Comparison of ENCODE assay signal across 8 cellular contexts in the genomic region with DNA sequence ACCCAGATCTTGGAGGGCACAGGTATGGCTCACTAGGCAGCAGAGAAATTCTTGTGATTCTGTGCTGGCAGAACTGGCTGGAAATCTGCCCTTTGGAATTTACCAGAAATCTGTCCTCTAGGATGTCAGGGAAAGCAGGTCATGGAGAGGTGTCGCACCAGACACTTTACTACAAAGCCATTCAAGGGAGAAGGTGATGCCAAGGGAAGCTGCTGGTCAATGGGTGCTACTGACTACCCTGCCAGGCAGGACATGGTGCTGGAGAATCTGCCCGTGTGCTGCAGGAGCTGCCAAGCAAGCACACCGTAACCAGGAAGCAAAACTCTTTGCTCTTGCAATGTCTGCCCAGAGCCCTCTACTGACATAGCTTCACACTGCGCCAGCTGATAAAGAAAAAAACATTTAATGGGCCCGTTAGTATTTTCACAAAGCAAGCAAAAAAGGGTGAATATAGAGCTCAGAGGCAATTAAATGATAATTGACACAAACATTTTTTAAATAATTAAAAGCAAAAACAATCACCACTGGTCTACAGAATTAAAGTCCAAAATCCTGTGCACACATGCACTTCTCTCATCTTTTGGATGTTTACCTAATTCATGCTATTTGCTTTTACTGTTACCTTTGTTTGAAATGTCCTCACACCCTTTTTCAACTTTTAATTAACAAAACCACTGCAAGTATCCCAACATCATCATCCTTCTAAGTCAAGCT. TPM values are rescaled to one million over a fixed set of nuclear protein-coding genes. Genes with fewer than 3 reads are reported as not detected.
DNase-seq lines count a peak whose midpoint lies in the region; ATAC-seq and TF ChIP-seq lines count a peak whose summit lies in the region.

No MANE protein-coding gene starts in this region.

- peak; percentile 62; the same call in 1 of the 2 replicates for TF ChIP-seq POLR2A in Raji (IDR thresholded peaks at IDR 0.05; ENCODE audit: insufficient read depth, low read depth, low read length)

- H2BK12ac ChIP-seq in trophoblast cell (ENCODE audit: low read length) = no peak overlapping the region

- no peak overlapping the region for H2BK5ac ChIP-seq in trophoblast cell (ENCODE audit: low read depth, low read length, poor library complexity)

- H4K12ac ChIP-seq in trophoblast cell (ENCODE audit: low read depth, low read length) = no peak overlapping the region

- H2AK5ac ChIP-seq in trophoblast cell (ENCODE audit: low read length) = no peak overlapping the region

- WGBS in trophoblast cell (ENCODE audit: extremely low coverage, insufficient coverage, insufficient read length) = no CpG with 5 or more reads among the region's 5 CpGs

- peak overlapping the region; percentile 80 for H4K8ac ChIP-seq in trophoblast cell (ENCODE audit: low read depth, low read length)

- no peak overlapping the region for H4K91ac ChIP-seq in trophoblast cell (ENCODE audit: low read depth, low read length)

- H3K9me3 ChIP-seq in trophoblast cell (ENCODE audit: insufficient read depth, low read depth, low read length) = no peaks in the 10 kb centered on the region

- H2BK120ac ChIP-seq in trophoblast cell (ENCODE audit: insufficient read depth, low read length, poor library complexity) = no peak overlapping the region

- H3K27me3 ChIP-seq in trophoblast cell (ENCODE audit: insufficient read depth, low read length) = no peaks in the 10 kb centered on the region

- H3K4me3 ChIP-seq in trophoblast cell (ENCODE audit: low read depth, low read length) = no peak overlapping the region

- H3K79me1 ChIP-seq in trophoblast cell (ENCODE audit: low read length) = no peaks in the 10 kb centered on the region

- no peaks in the 10 kb centered on the region for H3K36me3 ChIP-seq in trophoblast cell (ENCODE audit: control insufficient read depth in 1 of 2, insufficient read depth in 2 of 2, low read length in 2 of 2)

- H3K23ac ChIP-seq in trophoblast cell (ENCODE audit: low read length) = no peak overlapping the region

- peak; percentile 46 for DNase-seq in NCI-H748 (lab: John Stamatoyannopoulos, UW; ENCODE audit: unreplicated experiment)
- DNase-seq in NCI-H748 treated with DMSO at 0.1 percent for 48 hours (lab: John Stamatoyannopoulos, UW) = no peak
- DNase-seq in KG1 (lab: John Stamatoyannopoulos, UW) = peak; percentile 36
- peak in 1 of 2 donors; percentile 16 for DNase-seq in trophoblast cell

- H3K18ac ChIP-seq in trophoblast cell (ENCODE audit: low read length) = no peak overlapping the region

- no peak overlapping the region for H3K14ac ChIP-seq in trophoblast cell (ENCODE audit: low read length)

- no peak overlapping the region for H3K9ac ChIP-seq in trophoblast cell (ENCODE audit: low read length)

- H3K4ac ChIP-seq in trophoblast cell (ENCODE audit: low read depth, low read length) = no peak overlapping the region

- H3K27ac ChIP-seq in trophoblast cell (ENCODE audit: low read depth, low read length) = no peak overlapping the region

- H2AFZ ChIP-seq in trophoblast cell (ENCODE audit: insufficient read depth, low read length, poor library complexity) = peak overlapping the region; percentile 95

- peak overlapping the region; percentile 11 for H3K4me2 ChIP-seq in trophoblast cell (ENCODE audit: low read length)

- ATAC-seq in GM21515 (IDR thresholded peaks at IDR 0.05; ENCODE audit: unreplicated experiment) (peak; percentile 69), esophagus mucosa (peak; percentile 91), GM19324 (IDR thresholded peaks at IDR 0.05; ENCODE audit: low FRiP score, unreplicated experiment) (no peak)

- H3K4me1 ChIP-seq in trophoblast cell (ENCODE audit: control insufficient read depth in 1 of 2, insufficient read depth in 2 of 2, low read length in 2 of 2) = no peaks in the 10 kb centered on the region

- H3K79me2 ChIP-seq in trophoblast cell (ENCODE audit: control insufficient read depth, insufficient read depth, low read length, poor library complexity) = no peaks in the 10 kb centered on the region

RNA-seq across cellular contexts. Expression of a gene that starts 7.2 kb away (rescaled TPM):
- total RNA-seq in esophagus mucosa = 23.7 TPM
- polyA plus RNA-seq in trophoblast cell (2013) = 12.5 and 12.9 TPM in 2 replicates
